Comparison of ENCODE assay signal across 1 cellular context in genomic region chr22:43426816-43427215, GRCh38.
TF ChIP-seq lines count a peak whose summit lies in the region.

No MANE protein-coding gene starts in this region.

TF ChIP-seq in GM23338, 12 proteins besides CTCF, POLR2A, EP300 and RAD21 (continued from another document):
- no peak for TF ChIP-seq ZNF462 (CRISPR knock-in tag; IDR thresholded peaks at IDR 0.05)
- no peak for TF ChIP-seq ZNF114 (CRISPR knock-in tag; IDR thresholded peaks at IDR 0.05)
- TF ChIP-seq ETS1 (IDR thresholded peaks at IDR 0.05), result no peak
- no peak for TF ChIP-seq REST (IDR thresholded peaks at IDR 0.05; ENCODE audit: unreplicated experiment)
- TF ChIP-seq ZNF331 (CRISPR knock-in tag; IDR thresholded peaks at IDR 0.05; ENCODE audit: low read depth), result no peak
- TF ChIP-seq JUNB (IDR thresholded peaks at IDR 0.05; ENCODE audit: unreplicated experiment), result no peak
TF ChIP-seq in GM23338: peak in this region for 0.
